ENCODE assay signal across 8 cellular contexts in the genomic region with DNA sequence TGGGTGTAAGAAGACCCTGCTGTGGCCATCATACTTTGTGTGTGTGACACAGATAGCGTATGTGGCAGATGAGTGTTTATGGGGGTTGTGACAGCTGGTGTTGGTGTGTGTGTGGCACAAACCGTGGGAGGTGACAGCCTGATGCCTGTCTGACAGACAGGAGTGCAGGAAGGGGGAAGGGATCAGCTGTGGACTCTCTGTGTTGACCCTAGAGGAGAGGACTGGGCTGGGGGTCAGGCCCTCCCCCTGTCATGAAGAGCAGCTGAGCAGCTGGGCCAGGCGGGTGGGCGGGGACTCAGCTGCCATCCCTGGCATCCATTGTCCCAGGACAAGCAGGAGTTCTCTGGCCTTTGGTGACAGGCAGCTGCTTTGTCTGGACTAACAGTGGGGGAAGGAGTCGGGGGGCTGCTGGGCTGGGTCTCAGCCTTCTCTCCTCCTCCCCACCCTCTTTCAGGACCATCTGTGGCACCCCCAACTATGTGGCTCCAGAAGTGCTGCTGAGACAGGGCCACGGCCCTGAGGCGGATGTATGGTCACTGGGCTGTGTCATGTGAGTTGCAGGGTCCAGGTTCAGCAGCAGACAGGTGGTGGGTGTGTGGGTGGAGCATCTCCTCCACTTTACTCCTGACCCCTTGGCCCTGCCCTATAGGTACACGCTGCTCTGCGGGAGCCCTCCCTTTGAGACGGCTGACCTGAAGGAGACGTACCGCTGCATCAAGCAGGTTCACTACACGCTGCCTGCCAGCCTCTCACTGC. TPM values are rescaled to one million over a fixed set of nuclear protein-coding genes. Genes with fewer than 3 reads are reported as not detected.
DNase-seq lines count a peak whose midpoint lies in the region; ATAC-seq and TF ChIP-seq lines count a peak whose summit lies in the region.

No MANE protein-coding gene starts in this region.

- TF ChIP-seq POLR2A in uterus (IDR thresholded peaks at IDR 0.05): no peak

- H3K4me3 ChIP-seq in cardiac muscle cell (no peak overlapping the region), mucosa of stomach (ENCODE audit: low read length) (no peak overlapping the region), uterus (peak overlapping the region in 1 of 2 donors; percentile 91)

- H3K4me1 Mint-ChIP-seq in central memory CD8-positive, alpha-beta T cell: peaks cover 43% of the 10 kb centered on the region

- H3K36me3 Mint-ChIP-seq in central memory CD8-positive, alpha-beta T cell (ENCODE audit: insufficient read depth): peaks cover 63% of the 10 kb centered on the region

- H3K4me3 Mint-ChIP-seq in central memory CD8-positive, alpha-beta T cell: peak overlapping the region; percentile 64

- no peaks in the 10 kb centered on the region for H3K9me3 Mint-ChIP-seq in central memory CD8-positive, alpha-beta T cell

- DNase-seq in cardiac muscle cell (ENCODE audit: low read depth in 1 of 2, low spot score in 1 of 2) (no peak), left ventricle myocardium superior (no peak), uterus (peak in 1 of 2 donors; percentile 20), G401 (ENCODE audit: low spot score) (no peak), DMS153 treated with DMSO at 0.1 percent for 48 hours (lab: John Stamatoyannopoulos, UW; ENCODE audit: unreplicated experiment) (no peak), NCI-H146 treated with DMSO at 0.1 percent for 48 hours (lab: John Stamatoyannopoulos, UW; ENCODE audit: unreplicated experiment) (no peak)
- DNase-seq in central memory CD8-positive, alpha-beta T cell (ENCODE audit: low spot score in 2 of 2): no peak

- in situ Hi-C loops in G401 (cut with HindIII; ENCODE audit: low sequenced_read_pairs): no loop called here

- H3K27me3 Mint-ChIP-seq in central memory CD8-positive, alpha-beta T cell: no peaks in the 10 kb centered on the region

- H3K27ac ChIP-seq in cardiac muscle cell (peak overlapping the region; percentile 53), uterus (peak overlapping the region; percentile 88 to 97)

- H3K4me1 ChIP-seq in cardiac muscle cell (ENCODE audit: low read depth) (peaks cover 17% of the 10 kb centered on the region), mucosa of stomach (ENCODE audit: control insufficient read depth, insufficient read depth, low read length) (peaks cover 41% of the 10 kb centered on the region), uterus (peaks cover 8 to 24% of the 10 kb centered on the region in 2 donors)

- no peaks in the 10 kb centered on the region for H3K27me3 ChIP-seq in cardiac muscle cell
- H3K27me3 ChIP-seq in mucosa of stomach (ENCODE audit: control insufficient read depth, insufficient read depth, low read length): no peaks in the 10 kb centered on the region
- H3K27me3 ChIP-seq in uterus: no peaks in the 10 kb centered on the region

- peak overlapping the region; percentile 75 for H3K27ac Mint-ChIP-seq in central memory CD8-positive, alpha-beta T cell (ENCODE audit: low read depth)

- intact Hi-C loops in left ventricle myocardium superior (cut with micrococcal nuclease) (no loop called here), uterus (cut with DNase I; ENCODE audit: low total_unique reads) (no loop called here)

- H3K9ac ChIP-seq in mucosa of stomach (ENCODE audit: low read length): peak overlapping the region; percentile 23

- peaks cover 6% of the 10 kb centered on the region for H3K36me3 ChIP-seq in cardiac muscle cell
- peaks cover 20% of the 10 kb centered on the region for H3K36me3 ChIP-seq in mucosa of stomach (ENCODE audit: control insufficient read depth, insufficient read depth, low read length)
- no peaks in the 10 kb centered on the region for H3K36me3 ChIP-seq in uterus

- H3K9me3 ChIP-seq in cardiac muscle cell (ENCODE audit: low read depth): no peaks in the 10 kb centered on the region
- no peaks in the 10 kb centered on the region for H3K9me3 ChIP-seq in mucosa of stomach (ENCODE audit: control insufficient read depth, low read length)
- H3K9me3 ChIP-seq in uterus: no peaks in the 10 kb centered on the region

- no peak for ATAC-seq in left ventricle myocardium superior
- no peak for ATAC-seq in central memory CD8-positive, alpha-beta T cell (replicated peaks; ENCODE audit: extremely low read depth, poor library complexity, severe bottlenecking)

- TF ChIP-seq CTCF in cardiac muscle cell (IDR thresholded peaks at IDR 0.05; ENCODE audit: low read depth, low read length) (no peak), uterus (IDR thresholded peaks at IDR 0.05) (no peak)

RNA-seq across cellular contexts. Expression of a gene that starts 2.3 kb away (rescaled TPM):
- 6.2 and 9.5 TPM in 2 replicates for total RNA-seq in cardiac muscle cell
- polyA plus RNA-seq in cardiac muscle cell: 6.3 and 12.4 TPM in 2 replicates
- 7.5 TPM for total RNA-seq in left ventricle myocardium superior
- total RNA-seq in uterus: 10 to 100 TPM in 3 of 4 donors, 1 to 10 TPM in 1; 1.8 to 36.6 (median 21.1) TPM
- 8.0 and 8.5 TPM in 2 replicates for total RNA-seq in G401 (2014; rRNA removed; shearing (Covaris generic))

RNA-seq across cellular contexts. Expression of a gene that starts 4.7 kb away (rescaled TPM):
- 0.32 TPM in 1 of 2 replicates, not detected in the other for total RNA-seq in cardiac muscle cell
- 0.43 and 0.95 TPM in 2 replicates for polyA plus RNA-seq in cardiac muscle cell
- 0.35 TPM for total RNA-seq in left ventricle myocardium superior
- 1 to 10 TPM in 1 of 4 donors, not detected in 3; 4.4 TPM for total RNA-seq in uterus
- total RNA-seq in G401 (2014; rRNA removed; shearing (Covaris generic)): 2.9 and 14.6 TPM in 2 replicates

RNA-seq across cellular contexts. Expression of a gene that starts 5.8 kb away (rescaled TPM):
- 1.3 and 3.4 TPM in 2 replicates for total RNA-seq in cardiac muscle cell
- 0.98 and 2.1 TPM in 2 replicates for polyA plus RNA-seq in cardiac muscle cell
- 2.5 TPM for total RNA-seq in left ventricle myocardium superior
- total RNA-seq in uterus: 10 to 100 TPM in 1 of 4 donors, 1 to 10 TPM in 3; 3.8 to 41.9 (median 6.6) TPM
- 1.1 and 1.3 TPM in 2 replicates for total RNA-seq in G401 (2014; rRNA removed; shearing (Covaris generic))

RNA-seq across cellular contexts. Expression of a gene that starts 14.5 kb away (rescaled TPM):
- total RNA-seq in cardiac muscle cell (0.32 and 0.98 TPM in 2 replicates), left ventricle myocardium superior (0.12 TPM), uterus (1 to 10 TPM in 1 of 4 donors, under 1 TPM in 1, not detected in 2; 0.21 to 1.0 TPM)
- 1.4 and 1.5 TPM in 2 replicates for polyA plus RNA-seq in cardiac muscle cell
- 2.2 and 2.3 TPM in 2 replicates for total RNA-seq in G401 (2014; rRNA removed; shearing (Covaris generic))

RNA-seq across cellular contexts. Expression of a gene that starts 27.1 kb away (rescaled TPM):
- 2,166 and 2,475 TPM in 2 replicates for total RNA-seq in cardiac muscle cell
- 534 and 651 TPM in 2 replicates for polyA plus RNA-seq in cardiac muscle cell
- total RNA-seq in left ventricle myocardium superior: 727 TPM
- total RNA-seq in uterus: 1,000 to 10,000 TPM; 2,651 to 7,196 (median 4,456) TPM
- 3,222 and 3,561 TPM in 2 replicates for total RNA-seq in G401 (2014; rRNA removed; shearing (Covaris generic))
